ENCODE assay signal across 8 cellular contexts in genomic region chr3:71066849-71067261, GRCh38.
A peak's percentile ranks its signal among the peaks of the same experiment; 100 is the strongest.
DNase-seq lines count a peak whose midpoint lies in the region; ATAC-seq, FAIRE-seq and TF ChIP-seq lines count a peak whose summit lies in the region.

No MANE protein-coding gene starts in this region.

- no peak for FAIRE-seq in frontal cortex (lab: Jason Lieb, UNC)

- H3K4me3 Mint-ChIP-seq in stimulated activated naive CD8-positive, alpha-beta T cell treated with anti-CD3 and anti-CD28 coated beads, Interleukin-15, amount 100 ng/mL, for 72 hours, result peak overlapping the region; percentile 77 to 89

- H3K27ac Mint-ChIP-seq in stimulated activated naive CD8-positive, alpha-beta T cell treated with anti-CD3 and anti-CD28 coated beads, Interleukin-15, amount 100 ng/mL, for 72 hours, result peak overlapping the region; percentile 93 to 97

- H3K27me3 ChIP-seq in AG04450 (ENCODE audit: control insufficient read depth, insufficient read depth, low read length), result no peaks in the 10 kb centered on the region

- no peaks in the 10 kb centered on the region; the same call in 1 of the 2 replicates for H3K9me3 ChIP-seq in AG04450 (ENCODE audit: control insufficient read depth, insufficient read depth, low read length)

- no peaks in the 10 kb centered on the region for H3K27me3 Mint-ChIP-seq in stimulated activated naive CD8-positive, alpha-beta T cell treated with anti-CD3 and anti-CD28 coated beads, Interleukin-15, amount 100 ng/mL, for 72 hours

- ATAC-seq in stimulated activated naive CD8-positive, alpha-beta T cell treated with anti-CD3 and anti-CD28 coated beads, Interleukin-15, amount 100 ng/mL, for 72 hours, result peak; percentile 57
- ATAC-seq in GM18861 (IDR thresholded peaks at IDR 0.05; ENCODE audit: unreplicated experiment) (no peak), GM21381 (IDR thresholded peaks at IDR 0.05; ENCODE audit: unreplicated experiment) (no peak)

- no peaks in the 10 kb centered on the region for H3K9me3 Mint-ChIP-seq in stimulated activated naive CD8-positive, alpha-beta T cell treated with anti-CD3 and anti-CD28 coated beads, Interleukin-15, amount 100 ng/mL, for 72 hours

- H3K27ac ChIP-seq in AG04450 (ENCODE audit: low read depth, low read length), result peak overlapping the region; percentile 65

- no peak overlapping the region for H3K4me3 ChIP-seq in AG04450 (ENCODE audit: low read depth, low read length)

- no peak for TF ChIP-seq CTCF in AG04450 (IDR thresholded peaks at IDR 0.05; ENCODE audit: low read depth, low read length)

- CTCF ChIA-PET in AG04450 (lab: Charles Lee), result no interaction called here

- DNase-seq in AG04450 (ENCODE audit: low read depth, low spot score) (no peak), M059J (ENCODE audit: low read depth) (peak; percentile 40), hepatic stellate cell (ENCODE audit: low spot score) (peak; percentile 39), frontal cortex (ENCODE audit: low spot score in 2 of 2) (no peak)
- peak; percentile 52 for DNase-seq in activated T-cell treated with anti-CD3 and anti-CD28 coated beads, Interleukin-2, amount 50 U/mL, for 1 hour
- peak; percentile 61 to 80 for DNase-seq in stimulated activated naive CD8-positive, alpha-beta T cell treated with anti-CD3 and anti-CD28 coated beads, Interleukin-15, amount 100 ng/mL, for 72 hours

- POLR2A ChIA-PET in AG04450 (lab: Yijun Ruan, JAX), result no interaction called here

- H3K4me1 Mint-ChIP-seq in stimulated activated naive CD8-positive, alpha-beta T cell treated with anti-CD3 and anti-CD28 coated beads, Interleukin-15, amount 100 ng/mL, for 72 hours, result peaks cover 65% of the 10 kb centered on the region

Comparison
In these comparisons a context has a peak if more than half of its experiments do, and no peak if none do; other contexts are left out.
1. DNase-seq: peak in M059J (single experiment), activated T-cell treated with anti-CD3 and anti-CD28 coated beads, Interleukin-2, amount 50 U/mL, for 1 hour (single experiment), hepatic stellate cell (single experiment) and stimulated activated naive CD8-positive, alpha-beta T cell treated with anti-CD3 and anti-CD28 coated beads, Interleukin-15, amount 100 ng/mL, for 72 hours (2 of 2); none in AG04450 (single experiment) and frontal cortex (0 of 2).